ENCODE assay signal across 21 cellular contexts in the genomic region with DNA sequence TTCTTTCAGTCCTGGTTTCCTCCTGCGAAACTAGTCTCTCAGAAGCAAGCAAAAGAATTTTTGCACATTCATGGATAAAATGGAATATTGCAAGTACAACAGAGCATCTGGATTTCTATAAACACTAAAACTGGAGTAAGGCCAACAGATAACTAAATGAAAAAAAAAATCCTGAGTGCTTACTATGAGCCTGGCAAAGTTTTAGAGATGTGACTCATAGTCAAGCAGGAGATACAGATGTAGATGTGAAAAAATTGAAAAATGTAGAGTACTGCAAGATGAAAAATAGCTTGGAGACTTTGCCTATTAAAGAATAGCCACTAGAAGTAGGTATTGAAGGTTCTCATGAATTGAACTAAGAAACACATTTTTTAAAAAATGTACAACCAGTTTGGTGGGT.
A peak's percentile ranks its signal among the peaks of the same experiment; 100 is the strongest.
DNase-seq lines count a peak whose midpoint lies in the region; ATAC-seq and TF ChIP-seq lines count a peak whose summit lies in the region.
"Had no signal": no experiment of that assay in that cellular context is flagged by ENCODE, and none has a peak within 500 bp of the region (broad histone marks: within the 10 kb centered on the region; RNA-seq: fewer than 3 reads in every experiment).

No MANE protein-coding gene starts in this region.

- intact Hi-C loops in PC-3 (cut with micrococcal nuclease) (no loop called here), sigmoid colon (cut with DNase I) (no loop called here), ascending aorta (cut with DNase I) (no loop called here)

- peaks cover 25% of the 10 kb centered on the region for H3K4me1 ChIP-seq in PC-3 (ENCODE audit: insufficient read depth, low read length)
- peaks cover 0 to 5% (median 0%) of the 10 kb centered on the region in 4 donors for H3K4me1 ChIP-seq in sigmoid colon
- H3K4me1 ChIP-seq in ascending aorta, result no peaks in the 10 kb centered on the region
- H3K4me1 ChIP-seq: right atrium auricular region, uterus had no signal

- TF ChIP-seq POLR2A in sigmoid colon (IDR thresholded peaks at IDR 0.05), result no peak

- no peak for TF ChIP-seq EP300 in sigmoid colon (IDR thresholded peaks at IDR 0.05)

- no peak overlapping the region for H3K27ac ChIP-seq in PC-3 (ENCODE audit: low read length)
- no peak overlapping the region for H3K27ac ChIP-seq in sigmoid colon
- H3K27ac ChIP-seq in ascending aorta, result no peak overlapping the region
- H3K27ac ChIP-seq: hepatocyte, HL-60, right atrium auricular region, uterus had no signal

- H3K79me2 ChIP-seq in PC-3 (ENCODE audit: low read length), result no peaks in the 10 kb centered on the region
- H3K79me2 ChIP-seq: hepatocyte had no signal

- POLR2A ChIA-PET in BJ (lab: Charles Lee) (no interaction called here), PC-3 (lab: Charles Lee; ENCODE audit: unreplicated experiment) (no interaction called here)

- H3K4me1 Mint-ChIP-seq in activated naive CD8-positive, alpha-beta T cell treated with anti-CD3 and anti-CD28 coated beads for 36 hours, result no peaks in the 10 kb centered on the region
- H3K4me1 Mint-ChIP-seq: activated CD4-positive, alpha-beta T cell treated with anti-CD3 and anti-CD28 coated beads, Interleukin-2, amount 10 ng/mL, durations not matched to agents 24 days and 14 days had no signal

- no peak overlapping the region for H3K27ac Mint-ChIP-seq in activated naive CD8-positive, alpha-beta T cell treated with anti-CD3 and anti-CD28 coated beads for 36 hours
- H3K27ac Mint-ChIP-seq: activated CD4-positive, alpha-beta T cell treated with anti-CD3 and anti-CD28 coated beads, Interleukin-2, amount 10 ng/mL, durations not matched to agents 24 days and 14 days had no signal

- no peak overlapping the region for H3K9ac ChIP-seq in PC-3 (ENCODE audit: low read length)

- H3K4me3 ChIP-seq in BJ (ENCODE audit: low read depth, low read length) (no peak overlapping the region), PC-3 (ENCODE audit: low read length) (no peak overlapping the region), sigmoid colon (no peak overlapping the region), ascending aorta (no peak overlapping the region)
- H3K4me3 ChIP-seq: hepatocyte, right atrium auricular region, uterus had no signal

- H3K36me3 Mint-ChIP-seq in activated naive CD8-positive, alpha-beta T cell treated with anti-CD3 and anti-CD28 coated beads for 36 hours, result no peaks in the 10 kb centered on the region

- no peak overlapping the region for H3K4me2 ChIP-seq in PC-3 (ENCODE audit: low read length)
- H3K4me2 ChIP-seq: hepatocyte had no signal

- H2AFZ ChIP-seq in PC-3 (ENCODE audit: low read length), result no peak overlapping the region
- H2AFZ ChIP-seq: hepatocyte had no signal

- CTCF ChIA-PET in BJ (lab: Yijun Ruan, JAX), result no interaction called here
- CTCF ChIA-PET in PC-3 (lab: Charles Lee), result no interaction called here

- no peak overlapping the region for H3K4me3 Mint-ChIP-seq in activated naive CD8-positive, alpha-beta T cell treated with anti-CD3 and anti-CD28 coated beads for 36 hours
- H3K4me3 Mint-ChIP-seq: activated CD4-positive, alpha-beta T cell treated with anti-CD3 and anti-CD28 coated beads, Interleukin-2, amount 10 ng/mL, durations not matched to agents 24 days and 14 days had no signal

- DNase-seq in BJ (ENCODE audit: low read depth), result peak; percentile 44
- DNase-seq in PC-3, result peak; percentile 35
- peak; percentile 1 for DNase-seq in dermis blood vessel endothelial cell
- peak; percentile 18 for DNase-seq in myocyte (ENCODE audit: low read depth)
- no peak for DNase-seq in sigmoid colon
- DNase-seq in ascending aorta (ENCODE audit: low spot score in 2 of 2), result no peak
- DNase-seq in activated naive CD8-positive, alpha-beta T cell treated with anti-CD3 and anti-CD28 coated beads for 36 hours, result no peak
- DNase-seq: activated CD4-positive, alpha-beta T cell treated with anti-CD3 and anti-CD28 coated beads, Interleukin-2, amount 10 ng/mL, durations not matched to agents 24 days and 14 days; activated CD8-positive, alpha-beta memory T cell treated with anti-CD3 and anti-CD28 coated beads, Interleukin-2, amount 50 U/mL, for 4 hours; activated gamma-delta T cell treated with Interleukin-2 at 50 U/mL for 16 hours; aorta; kidney glomerular epithelial cell; NCI-H2171; NCI-H774; uterus had no signal

- H3K9me3 ChIP-seq in PC-3 (ENCODE audit: low read length) (no peaks in the 10 kb centered on the region), sigmoid colon (no peaks in the 10 kb centered on the region), ascending aorta (peaks cover 0 to 7% of the 10 kb centered on the region in 2 donors)
- H3K9me3 ChIP-seq: uterus had no signal

- 71 to 81% methylated on average over 1 of the region's 1 CpG for WGBS in sigmoid colon, 2 donors

- H3F3A ChIP-seq in PC-3 (ENCODE audit: low read length, unreplicated experiment), result no peaks in the 10 kb centered on the region

- no TSS peak for BruUV-seq in PC-3 (replicated peaks; lab: Mats Ljungman, UMichigan)

- no peaks in the 10 kb centered on the region for H4K20me1 ChIP-seq in PC-3 (ENCODE audit: low read length)

- H3K9me2 ChIP-seq in PC-3 (replicated peaks; ENCODE audit: low read length), result no peaks in the 10 kb centered on the region

- peaks cover 2% of the 10 kb centered on the region for H3K9me3 Mint-ChIP-seq in activated naive CD8-positive, alpha-beta T cell treated with anti-CD3 and anti-CD28 coated beads for 36 hours
- H3K9me3 Mint-ChIP-seq: activated CD4-positive, alpha-beta T cell treated with anti-CD3 and anti-CD28 coated beads, Interleukin-2, amount 10 ng/mL, durations not matched to agents 24 days and 14 days had no signal

- ATAC-seq in PC-3 (no peak), GM21447 (IDR thresholded peaks at IDR 0.05; ENCODE audit: unreplicated experiment) (no peak)
- ATAC-seq: esophagus mucosa, Panc1 had no signal

- no peaks in the 10 kb centered on the region for H3K27me3 Mint-ChIP-seq in activated naive CD8-positive, alpha-beta T cell treated with anti-CD3 and anti-CD28 coated beads for 36 hours
- H3K27me3 Mint-ChIP-seq: activated CD4-positive, alpha-beta T cell treated with anti-CD3 and anti-CD28 coated beads, Interleukin-2, amount 10 ng/mL, durations not matched to agents 24 days and 14 days had no signal

- TF ChIP-seq CTCF in BJ (IDR thresholded peaks at IDR 0.05; ENCODE audit: insufficient read depth, low read depth, low read length) (no peak), PC-3 (conservative IDR thresholded peaks at IDR 0.05; ENCODE audit: low read depth, low read length) (no peak), sigmoid colon (IDR thresholded peaks at IDR 0.05) (no peak), ascending aorta (IDR thresholded peaks at IDR 0.05) (no peak)

- H3K36me3 ChIP-seq in BJ (ENCODE audit: control insufficient read depth, insufficient read depth, low read length) (no peaks in the 10 kb centered on the region), PC-3 (ENCODE audit: low read depth, low read length) (no peaks in the 10 kb centered on the region), sigmoid colon (no peaks in the 10 kb centered on the region), ascending aorta (no peaks in the 10 kb centered on the region)
- H3K36me3 ChIP-seq: right atrium auricular region, uterus had no signal

- H3K27me3 ChIP-seq in BJ (ENCODE audit: control insufficient read depth, insufficient read depth, low read length) (no peaks in the 10 kb centered on the region), PC-3 (ENCODE audit: low read length) (no peaks in the 10 kb centered on the region), sigmoid colon (no peaks in the 10 kb centered on the region), ascending aorta (no peaks in the 10 kb centered on the region)
- H3K27me3 ChIP-seq: hepatocyte, right atrium auricular region, uterus had no signal

Comparison
In these comparisons a context has a peak if more than half of its experiments do, and no peak if none do; other contexts are left out.
1. DNase-seq: peak in BJ (single experiment), PC-3 (single experiment), dermis blood vessel endothelial cell (single experiment) and myocyte (single experiment); none in sigmoid colon (single experiment), ascending aorta (0 of 2) and activated naive CD8-positive, alpha-beta T cell treated with anti-CD3 and anti-CD28 coated beads for 36 hours (single experiment).